Comparison of ENCODE assay signal across 6 cellular contexts in the genomic region with DNA sequence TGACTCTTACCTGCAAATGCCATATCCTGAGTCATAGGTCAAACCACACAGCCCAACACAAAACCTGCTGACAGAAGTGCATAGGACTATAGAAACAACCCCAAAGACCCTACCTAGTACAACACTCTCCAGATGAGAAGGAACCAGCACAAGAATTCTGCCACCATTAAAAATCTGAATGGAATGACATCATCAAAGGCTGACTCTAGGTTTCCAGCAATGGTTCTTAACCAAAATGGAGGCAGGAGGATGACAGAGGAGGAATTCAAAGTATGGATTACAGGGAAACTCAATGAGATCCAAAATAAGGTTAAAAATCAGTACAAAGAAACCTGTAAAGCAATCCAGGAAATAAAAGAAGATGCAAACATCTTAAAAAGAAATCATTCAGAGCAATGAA. TPM values are rescaled to one million over a fixed set of nuclear protein-coding genes. Genes with fewer than 3 reads are reported as not detected.
"Had no signal": no experiment of that assay in that cellular context is flagged by ENCODE, and none has a peak within 500 bp of the region (broad histone marks: within the 10 kb centered on the region; RNA-seq: fewer than 3 reads in every experiment).

No MANE protein-coding gene starts in this region.

- H3K4me3 Mint-ChIP-seq: IgD-negative memory B cell had no signal

- DNase-seq: GM23248, GOT3, H7 had no signal

- H3K4me1 Mint-ChIP-seq: IgD-negative memory B cell had no signal

- H3K27ac Mint-ChIP-seq: IgD-negative memory B cell had no signal

RNA-seq across cellular contexts. Expression of gene OR14J1, which starts 31.2 kb away (rescaled TPM):
- total RNA-seq: GM23248, H4, H7, HT-29 had no signal

RNA-seq across cellular contexts. Expression of gene OR5V1, which starts 36.0 kb away (rescaled TPM):
- total RNA-seq: GM23248, H4, H7, HT-29 had no signal

RNA-seq across cellular contexts. Expression of gene OR12D3, which starts 42.4 kb away (rescaled TPM):
- total RNA-seq: GM23248, H4, H7, HT-29 had no signal
